8 cellular contexts compared by ENCODE assay signal in the genomic region with DNA sequence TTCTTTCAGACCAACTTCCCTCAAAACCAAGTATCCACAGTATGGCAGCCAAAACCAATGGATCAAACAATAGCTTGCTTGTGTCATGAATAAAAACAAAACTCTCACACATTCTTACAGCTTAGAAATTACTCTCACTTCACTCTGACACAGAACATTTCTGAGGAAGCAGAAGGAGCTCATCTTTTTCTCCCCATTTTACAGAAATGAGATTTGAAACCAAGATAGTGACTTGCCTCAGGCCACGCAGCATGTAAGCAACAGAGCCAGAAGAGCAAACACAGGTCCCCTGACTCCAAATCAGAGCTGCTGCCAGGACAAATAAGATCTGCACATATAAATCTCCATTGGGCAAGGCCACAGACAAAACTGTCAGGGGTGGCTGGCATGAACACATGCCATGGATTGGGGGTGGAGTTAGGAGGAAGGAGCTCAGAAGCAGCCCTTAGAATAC.
DNase-seq lines count a peak whose midpoint lies in the region; ATAC-seq lines count a peak whose summit lies in the region.

No MANE protein-coding gene starts in this region.

- H3K27me3 Mint-ChIP-seq in CD4-positive, CD25-positive, alpha-beta regulatory T cell: peaks cover 4% of the 10 kb centered on the region
- no peaks in the 10 kb centered on the region for H3K27me3 Mint-ChIP-seq in activated T-cell treated with anti-CD3 and anti-CD28 coated beads, Interleukin-2, amount 50 U/mL, for 72 hours (ENCODE audit: low read depth)
- H3K27me3 Mint-ChIP-seq in stimulated activated memory B cell treated with anti-CD40 and anti-IgM and Interleukin-4, amounts not matched to agents 10 μg/mL and 1 μg/mL and 100 μg/mL, for 72 hours: no peaks in the 10 kb centered on the region

- H3K27ac ChIP-seq in CD4-positive, CD25-positive, alpha-beta regulatory T cell (ENCODE audit: insufficient read depth, low read length, poor library complexity, severe bottlenecking): no peak overlapping the region

- peak overlapping the region in 1 of 4 donors; percentile 28 for H3K4me3 Mint-ChIP-seq in CD4-positive, CD25-positive, alpha-beta regulatory T cell
- peak overlapping the region; percentile 52 to 77 for H3K4me3 Mint-ChIP-seq in activated T-cell treated with anti-CD3 and anti-CD28 coated beads, Interleukin-2, amount 50 U/mL, for 72 hours
- H3K4me3 Mint-ChIP-seq in stimulated activated memory B cell treated with anti-CD40 and anti-IgM and Interleukin-4, amounts not matched to agents 10 μg/mL and 1 μg/mL and 100 μg/mL, for 72 hours: peak overlapping the region; percentile 67

- no peaks in the 10 kb centered on the region for H3K27me3 ChIP-seq in CD4-positive, CD25-positive, alpha-beta regulatory T cell (ENCODE audit: control insufficient read depth, insufficient read depth, low read length)

- peaks cover 2% of the 10 kb centered on the region for H3K36me3 ChIP-seq in CD4-positive, CD25-positive, alpha-beta regulatory T cell (ENCODE audit: control insufficient read depth, insufficient read depth, low read length)

- ATAC-seq in CD4-positive, CD25-positive, alpha-beta regulatory T cell (ENCODE audit: low read depth in 2 of 2): no peak
- peak; percentile 53 for ATAC-seq in GM18909 (IDR thresholded peaks at IDR 0.05; ENCODE audit: poor library complexity, unreplicated experiment)
- ATAC-seq in HG03135 (IDR thresholded peaks at IDR 0.05; ENCODE audit: unreplicated experiment): peak; percentile 39
- peak; percentile 74 to 76 for ATAC-seq in activated T-cell treated with anti-CD3 and anti-CD28 coated beads, Interleukin-2, amount 50 U/mL, for 72 hours (replicated peaks in 1 of 2)
- peak; percentile 80 for ATAC-seq in stimulated activated memory B cell treated with anti-CD40 and anti-IgM and Interleukin-4, amounts not matched to agents 10 μg/mL and 1 μg/mL and 100 μg/mL, for 72 hours

- peak in 1 of 3 donors; percentile 30 for DNase-seq in CD4-positive, CD25-positive, alpha-beta regulatory T cell
- DNase-seq in activated T-cell treated with anti-CD3 and anti-CD28 coated beads, Interleukin-2, amount 50 U/mL, for 72 hours: peak; percentile 26 to 36
- no peak for DNase-seq in HT-29 (ENCODE audit: low spot score)
- DNase-seq in stimulated activated CD4-positive, alpha-beta T cell treated with anti-CD3 and anti-CD28 coated beads, Interleukin-4, amount 100 ng/mL, for 24 hours: no peak
- DNase-seq in NCI-H2171 (lab: John Stamatoyannopoulos, UW): no peak

- no peak overlapping the region for H3K4me3 ChIP-seq in CD4-positive, CD25-positive, alpha-beta regulatory T cell (ENCODE audit: low read depth, low read length)

- no peaks in the 10 kb centered on the region for H3K9me3 Mint-ChIP-seq in CD4-positive, CD25-positive, alpha-beta regulatory T cell
- H3K9me3 Mint-ChIP-seq in activated T-cell treated with anti-CD3 and anti-CD28 coated beads, Interleukin-2, amount 50 U/mL, for 72 hours: no peaks in the 10 kb centered on the region
- no peaks in the 10 kb centered on the region for H3K9me3 Mint-ChIP-seq in stimulated activated memory B cell treated with anti-CD40 and anti-IgM and Interleukin-4, amounts not matched to agents 10 μg/mL and 1 μg/mL and 100 μg/mL, for 72 hours

- H3K9me3 ChIP-seq in CD4-positive, CD25-positive, alpha-beta regulatory T cell (ENCODE audit: control insufficient read depth in 2 of 2, low read length in 2 of 2): no peaks in the 10 kb centered on the region

- H3K4me1 ChIP-seq in CD4-positive, CD25-positive, alpha-beta regulatory T cell (ENCODE audit: control insufficient read depth, insufficient read depth, low read length, poor library complexity, severe bottlenecking): peaks cover 11% of the 10 kb centered on the region

- peaks cover 27 to 60% (median 31%) of the 10 kb centered on the region in 4 donors for H3K4me1 Mint-ChIP-seq in CD4-positive, CD25-positive, alpha-beta regulatory T cell
- peaks cover 74% of the 10 kb centered on the region for H3K4me1 Mint-ChIP-seq in activated T-cell treated with anti-CD3 and anti-CD28 coated beads, Interleukin-2, amount 50 U/mL, for 72 hours (ENCODE audit: low read depth)
- peaks cover 70% of the 10 kb centered on the region for H3K4me1 Mint-ChIP-seq in stimulated activated memory B cell treated with anti-CD40 and anti-IgM and Interleukin-4, amounts not matched to agents 10 μg/mL and 1 μg/mL and 100 μg/mL, for 72 hours

- H3K36me3 Mint-ChIP-seq in CD4-positive, CD25-positive, alpha-beta regulatory T cell: peaks cover 10% of the 10 kb centered on the region
- peaks cover 1 to 2% of the 10 kb centered on the region in 2 donors for H3K36me3 Mint-ChIP-seq in activated T-cell treated with anti-CD3 and anti-CD28 coated beads, Interleukin-2, amount 50 U/mL, for 72 hours (ENCODE audit: insufficient read depth in 2 of 2)
- peaks cover 48% of the 10 kb centered on the region for H3K36me3 Mint-ChIP-seq in stimulated activated memory B cell treated with anti-CD40 and anti-IgM and Interleukin-4, amounts not matched to agents 10 μg/mL and 1 μg/mL and 100 μg/mL, for 72 hours

- H3K27ac Mint-ChIP-seq in CD4-positive, CD25-positive, alpha-beta regulatory T cell: peak overlapping the region in 2 of 3 donors; percentile 35 to 55
- H3K27ac Mint-ChIP-seq in activated T-cell treated with anti-CD3 and anti-CD28 coated beads, Interleukin-2, amount 50 U/mL, for 72 hours: peak overlapping the region; percentile 18
- peak overlapping the region; percentile 77 for H3K27ac Mint-ChIP-seq in stimulated activated memory B cell treated with anti-CD40 and anti-IgM and Interleukin-4, amounts not matched to agents 10 μg/mL and 1 μg/mL and 100 μg/mL, for 72 hours

Comparison
In these comparisons a context has a peak if more than half of its experiments do, and no peak if none do; other contexts are left out.
1. ATAC-seq: peak in GM18909 (single experiment), HG03135 (single experiment), activated T-cell treated with anti-CD3 and anti-CD28 coated beads, Interleukin-2, amount 50 U/mL, for 72 hours (2 of 2) and stimulated activated memory B cell treated with anti-CD40 and anti-IgM and Interleukin-4, amounts not matched to agents 10 μg/mL and 1 μg/mL and 100 μg/mL, for 72 hours (single experiment); none in CD4-positive, CD25-positive, alpha-beta regulatory T cell (0 of 2).
2. DNase-seq: peak in activated T-cell treated with anti-CD3 and anti-CD28 coated beads, Interleukin-2, amount 50 U/mL, for 72 hours (2 of 2); none in HT-29 (single experiment), stimulated activated CD4-positive, alpha-beta T cell treated with anti-CD3 and anti-CD28 coated beads, Interleukin-4, amount 100 ng/mL, for 24 hours (single experiment) and NCI-H2171 (single experiment).
3. H3K27ac Mint-ChIP-seq: peak in every context shown above with its lines; median percentile 77 in stimulated activated memory B cell treated with anti-CD40 and anti-IgM and Interleukin-4, amounts not matched to agents 10 μg/mL and 1 μg/mL and 100 μg/mL, for 72 hours; 45 in CD4-positive, CD25-positive, alpha-beta regulatory T cell; 18 in activated T-cell treated with anti-CD3 and anti-CD28 coated beads, Interleukin-2, amount 50 U/mL, for 72 hours.